ENCODE assay signal across 28 cellular contexts in genomic region chr5:107870984-107871383, GRCh38.
"Had no signal": no experiment of that assay in that cellular context is flagged by ENCODE, and none has a peak within 500 bp of the region (broad histone marks: within the 10 kb centered on the region; RNA-seq: fewer than 3 reads in every experiment).

No MANE protein-coding gene starts in this region.

- H3K4me3 ChIP-seq: colonic mucosa, esophagus squamous epithelium, gastrocnemius medialis, heart right ventricle, left lung, lower lobe of right lung, mucosa of descending colon had no signal

- H3K36me3 ChIP-seq: colonic mucosa, esophagus squamous epithelium, gastrocnemius medialis, heart right ventricle, left lung, lower lobe of right lung had no signal

- DNase-seq: colonic mucosa; cortex of kidney; effector CD8-positive, alpha-beta T cell; effector memory CD8-positive, alpha-beta T cell; endodermal cell; erythroblast; esophagus squamous epithelium; foreskin fibroblast; foreskin melanocyte; gastrocnemius medialis; glutamatergic neuron; head of caudate nucleus; heart right ventricle; hippocampal formation; immature natural killer cell; islet precursor cell; kidney; kidney glomerular epithelial cell; left cardiac atrium; left lung; left ventricle myocardium superior; lower lobe of right lung; mesenchymal stem cell; mucosa of descending colon; naive B cell had no signal

- H3K27me3 ChIP-seq: colonic mucosa, esophagus squamous epithelium, gastrocnemius medialis, heart right ventricle, left lung had no signal

- H3K9me3 ChIP-seq: colonic mucosa, esophagus squamous epithelium, gastrocnemius medialis, heart right ventricle, left lung, lower lobe of right lung, mucosa of descending colon had no signal

- FAIRE-seq: endometrium, kidney had no signal

- ATAC-seq: effector memory CD8-positive, alpha-beta T cell; esophagus mucosa; gastrocnemius medialis; heart right ventricle; left cardiac atrium; left lung; left ventricle myocardium superior; lower lobe of right lung; mucosa of descending colon had no signal

- H3K4me1 ChIP-seq: colonic mucosa, heart right ventricle, left lung, lower lobe of right lung had no signal

- H3K27ac ChIP-seq: colonic mucosa, epithelial cell of prostate, esophagus squamous epithelium, gastrocnemius medialis, heart right ventricle, left lung, lower lobe of right lung had no signal
